Comparison of ENCODE assay signal across 16 cellular contexts in genomic region chr2:186852508-186852907, GRCh38.
A peak's percentile ranks its signal among the peaks of the same experiment; 100 is the strongest.
DNase-seq lines count a peak whose midpoint lies in the region; ATAC-seq lines count a peak whose summit lies in the region.
"Had no signal": no experiment of that assay in that cellular context is flagged by ENCODE, and none has a peak within 500 bp of the region (broad histone marks: within the 10 kb centered on the region; RNA-seq: fewer than 3 reads in every experiment).

No MANE protein-coding gene starts in this region.

- DNase-seq in NCI-H1417 (lab: John Stamatoyannopoulos, UW) (peak; percentile 15 to 65 (median 22)), NCI-H1417 treated with DMSO at 0.1 percent for 48 hours (lab: John Stamatoyannopoulos, UW) (no peak), NCI-H2029 treated with DMSO at 0.1 percent for 48 hours (lab: John Stamatoyannopoulos, UW) (peak; percentile 62), NCI-H69 (lab: John Stamatoyannopoulos, UW) (peak; percentile 16), MV-4-11 (lab: John Stamatoyannopoulos, UW) (no peak), NCI-H2227 treated with DMSO at 0.1 percent for 48 hours (lab: John Stamatoyannopoulos, UW) (no peak)
- DNase-seq: Caco-2; EL; GOT3; NCI-H1694 treated with DMSO at 0.1 percent for 48 hours; NCI-H524 treated with DMSO at 0.1 percent for 48 hours; NK-92 treated with Interleukin-12 subunit alpha and Interleukin-12 subunit beta, amount 100 ng/mL, for 24 hours; Right ventricle myocardium superior had no signal

- ATAC-seq in GM19395 (IDR thresholded peaks at IDR 0.05; ENCODE audit: unreplicated experiment): no peak
- ATAC-seq: GM12878, K562 had no signal

Comparison
In these comparisons a context has a peak if more than half of its experiments do, and no peak if none do; other contexts are left out.
1. DNase-seq: peak in NCI-H1417 (3 of 3), NCI-H2029 treated with DMSO at 0.1 percent for 48 hours (single experiment) and NCI-H69 (single experiment); none in NCI-H1417 treated with DMSO at 0.1 percent for 48 hours (single experiment), MV-4-11 (single experiment) and NCI-H2227 treated with DMSO at 0.1 percent for 48 hours (single experiment).